In the genomic region with DNA sequence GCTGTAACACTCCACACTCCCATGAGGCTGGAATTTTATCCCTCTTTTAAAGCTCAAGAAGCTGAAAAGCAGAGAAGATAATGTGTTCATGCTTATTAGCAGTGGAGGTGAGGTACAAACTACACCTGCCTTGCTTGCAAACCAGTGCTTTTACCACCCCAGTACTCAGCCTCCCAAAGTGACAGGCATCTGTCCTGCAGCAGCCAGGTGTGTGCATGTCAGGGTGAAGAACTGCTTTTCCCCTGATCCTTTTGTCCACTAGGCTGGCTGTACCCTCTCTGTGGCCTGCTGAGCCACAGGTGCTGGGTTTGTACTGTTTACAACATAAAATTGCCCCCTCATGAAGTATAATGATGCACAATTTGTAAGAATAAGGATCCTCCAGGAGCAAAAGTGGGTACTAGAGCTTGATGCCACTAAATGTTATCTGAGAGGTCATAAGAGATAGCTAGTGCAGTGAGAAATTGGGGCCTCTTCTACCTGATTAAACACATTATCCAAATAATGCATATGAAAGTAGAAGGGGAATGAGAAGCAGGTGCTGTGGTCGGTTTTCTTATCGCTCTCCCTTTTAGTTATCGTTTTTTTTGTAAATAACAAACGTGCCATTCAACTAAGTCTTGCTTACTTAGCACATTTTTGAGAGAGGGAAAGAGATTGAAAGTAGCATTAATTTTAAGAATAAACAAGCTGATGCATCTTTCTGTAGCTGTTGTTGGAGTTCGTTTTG, we compare ENCODE assay signal across 18 cellular contexts. TPM values are rescaled to one million over a fixed set of nuclear protein-coding genes. Genes with fewer than 3 reads are reported as not detected.
DNase-seq lines count a peak whose midpoint lies in the region; ATAC-seq and TF ChIP-seq lines count a peak whose summit lies in the region.
"Had no signal": no experiment of that assay in that cellular context is flagged by ENCODE, and none has a peak within 500 bp of the region (broad histone marks: within the 10 kb centered on the region; RNA-seq: fewer than 3 reads in every experiment).

No MANE protein-coding gene starts in this region.

- H3K79me2 ChIP-seq in mammary epithelial cell (ENCODE audit: insufficient read depth, low read length) = no peaks in the 10 kb centered on the region

- no TSS peak for BruUV-seq in mammary epithelial cell (replicated peaks; lab: Mats Ljungman, UMichigan)

- peak overlapping the region; percentile 38 for H3K4me2 ChIP-seq in mammary epithelial cell (ENCODE audit: insufficient read depth, low read depth, low read length)
- H3K4me2 ChIP-seq: KMS-11 had no signal

- 50% methylated on average over 5 of the region's 5 CpGs for WGBS in mammary epithelial cell (ENCODE audit: low coverage, missing lambda C conversion rate)

- in situ Hi-C loops in mammary epithelial cell (cut with MboI; ENCODE audit: low sequenced_read_pairs in 2 of 2) = no loop called here

- H3K9me3 ChIP-seq in mammary epithelial cell (replicated peaks; ENCODE audit: insufficient read depth, low read length) (no peaks in the 10 kb centered on the region), thoracic aorta (no peaks in the 10 kb centered on the region)

- no peaks in the 10 kb centered on the region for H3K36me3 ChIP-seq in mammary epithelial cell (ENCODE audit: insufficient read depth, low read length)
- no peaks in the 10 kb centered on the region for H3K36me3 ChIP-seq in thoracic aorta

- intact Hi-C loops in mammary epithelial cell (cut with micrococcal nuclease) = loop anchor here (1.0 to 10.0 kb wide), 3 partner anchors 159 to 514 kb away; no protein-coding TSS in a partner anchor

- POLR2A ChIA-PET in HEK293T (lab: Yijun Ruan, JAX) = no interaction called here

- peak overlapping the region; percentile 37 for H2AFZ ChIP-seq in mammary epithelial cell (ENCODE audit: low read depth, low read length)

- H3K4me1 ChIP-seq in mammary epithelial cell (ENCODE audit: insufficient read depth, low read length) (no peaks in the 10 kb centered on the region), thoracic aorta (ENCODE audit: control insufficient read depth in 1 of 2, low read depth in 2 of 2) (peaks cover 2 to 9% of the 10 kb centered on the region in 2 donors)

- H3K27me3 ChIP-seq in mammary epithelial cell (ENCODE audit: insufficient read depth, low read length) = no peaks in the 10 kb centered on the region
- H3K27me3 ChIP-seq in thoracic aorta (replicated peaks; ENCODE audit: insufficient read depth) = no peaks in the 10 kb centered on the region

- DNase-seq in DMS79 treated with DMSO at 0.1 percent for 48 hours (lab: John Stamatoyannopoulos, UW) (peak; percentile 20), DMS79 (lab: John Stamatoyannopoulos, UW) (no peak), NCI-H2227 (lab: John Stamatoyannopoulos, UW; ENCODE audit: unreplicated experiment) (peak; percentile 2), mammary epithelial cell (no peak), thoracic aorta (ENCODE audit: low spot score) (no peak), HEK293T (ENCODE audit: extremely low spot score) (no peak), AML-193 (lab: John Stamatoyannopoulos, UW) (no peak)
- DNase-seq in stimulated activated CD4-positive, alpha-beta T cell treated with anti-CD3 and anti-CD28 coated beads, Interleukin-4, amount 100 ng/mL, for 4 hours = no peak
- DNase-seq: CD8-positive, alpha-beta T cell; NCI-H446; stimulated activated CD4-positive, alpha-beta T cell treated with anti-CD3 and anti-CD28 coated beads, Interleukin-2, amount 100 ng/mL, for 48 hours; T-helper 17 cell had no signal

- H3K27ac ChIP-seq in mammary epithelial cell (ENCODE audit: insufficient read depth, low read depth, low read length) = no peak overlapping the region
- H3K27ac ChIP-seq in thoracic aorta = peak overlapping the region in 1 of 2 donors; percentile 13
- H3K27ac ChIP-seq: KMS-11, RWPE1 had no signal

- no peak overlapping the region for H3K9ac ChIP-seq in mammary epithelial cell (ENCODE audit: insufficient read depth, low read length)
- H3K9ac ChIP-seq: KMS-11 had no signal

- dilution Hi-C loops in mammary epithelial cell (cut with HindIII; ENCODE audit: low sequenced_read_pairs) = no loop called here

- CTCF ChIA-PET in mammary epithelial cell (lab: Charles Lee; ENCODE audit: low non-redundant PET) = interaction anchor here (0.6 to 0.7 kb wide), 2 partner anchors 194 to 436 kb away, joined by 3 to 7 read pairs; no protein-coding TSS in a partner anchor
- CTCF ChIA-PET in HEK293T (lab: Yijun Ruan, JAX) = interaction anchor here (0.6 to 1.4 kb wide), 5 partner anchors 117 to 270 kb away, joined by 3 to 5 read pairs (median 3); no protein-coding TSS in a partner anchor

- H3K4me3 ChIP-seq in mammary epithelial cell (replicated peaks in 1 of 3; ENCODE audit: insufficient read depth in 1 of 3, low read depth in 2 of 3, low read length in 3 of 3) (no peak overlapping the region), thoracic aorta (peak overlapping the region; percentile 50)

- TF ChIP-seq CTCF in mammary epithelial cell (conservative IDR thresholded peaks at IDR 0.05 in 1 of 2, IDR thresholded peaks at IDR 0.05 in 1 of 2; ENCODE audit: extremely low read depth in 1 of 2, insufficient read depth in 1 of 2, low read depth in 1 of 2, low read length in 2 of 2) = no peak
- TF ChIP-seq CTCF in thoracic aorta (IDR thresholded peaks at IDR 0.05) = no peak

- H4K20me1 ChIP-seq in mammary epithelial cell (ENCODE audit: insufficient read depth, low read length) = no peaks in the 10 kb centered on the region

- no peak for ATAC-seq in thoracic aorta (ENCODE audit: insufficient number of reproducible peaks, low FRiP score, low read depth)
- ATAC-seq: activated CD4-positive, alpha-beta T cell treated with anti-CD3 and anti-CD28 coated beads for 36 hours; CD8-positive, alpha-beta T cell; esophagus mucosa; left lobe of liver; T-helper 17 cell had no signal

TF ChIP-seq in HEK293T, 16 proteins besides CTCF, POLR2A, EP300 and RAD21:
- TF ChIP-seq HDGF (IDR thresholded peaks at IDR 0.05; ENCODE audit: borderline replicate concordance) (no peak), ARNT (IDR thresholded peaks at IDR 0.05) (no peak), CTBP1 (IDR thresholded peaks at IDR 0.05; ENCODE audit: borderline replicate concordance) (no peak), FOXM1 (IDR thresholded peaks at IDR 0.05; ENCODE audit: borderline replicate concordance) (no peak), ELF4 (IDR thresholded peaks at IDR 0.05) (no peak)

RNA-seq across cellular contexts. Expression of gene GADL1, which starts 39.2 kb away (rescaled TPM):
- total RNA-seq in mammary epithelial cell = not detected
- polyA plus RNA-seq in mammary epithelial cell = not detected
- polyA minus RNA-seq in mammary epithelial cell = not detected
- 1 to 10 TPM in 1 of 2 donors, under 1 TPM in 1; 0.27 to 1.1 TPM for total RNA-seq in thoracic aorta
- total RNA-seq: activated CD4-positive, alpha-beta T cell treated with anti-CD3 and anti-CD28 coated beads for 36 hours; CD8-positive, alpha-beta T cell; esophagus mucosa; H4; left lobe of liver; T-helper 17 cell had no signal

Comparison
In these comparisons a context has a peak if more than half of its experiments do, and no peak if none do; other contexts are left out.
1. DNase-seq: peak in DMS79 treated with DMSO at 0.1 percent for 48 hours (single experiment) and NCI-H2227 (single experiment); none in DMS79 (single experiment), mammary epithelial cell (single experiment), thoracic aorta (single experiment), HEK293T (single experiment), stimulated activated CD4-positive, alpha-beta T cell treated with anti-CD3 and anti-CD28 coated beads, Interleukin-4, amount 100 ng/mL, for 4 hours (0 of 2) and AML-193 (0 of 2).